Comparison of ENCODE assay signal across 32 cellular contexts in the genomic region with DNA sequence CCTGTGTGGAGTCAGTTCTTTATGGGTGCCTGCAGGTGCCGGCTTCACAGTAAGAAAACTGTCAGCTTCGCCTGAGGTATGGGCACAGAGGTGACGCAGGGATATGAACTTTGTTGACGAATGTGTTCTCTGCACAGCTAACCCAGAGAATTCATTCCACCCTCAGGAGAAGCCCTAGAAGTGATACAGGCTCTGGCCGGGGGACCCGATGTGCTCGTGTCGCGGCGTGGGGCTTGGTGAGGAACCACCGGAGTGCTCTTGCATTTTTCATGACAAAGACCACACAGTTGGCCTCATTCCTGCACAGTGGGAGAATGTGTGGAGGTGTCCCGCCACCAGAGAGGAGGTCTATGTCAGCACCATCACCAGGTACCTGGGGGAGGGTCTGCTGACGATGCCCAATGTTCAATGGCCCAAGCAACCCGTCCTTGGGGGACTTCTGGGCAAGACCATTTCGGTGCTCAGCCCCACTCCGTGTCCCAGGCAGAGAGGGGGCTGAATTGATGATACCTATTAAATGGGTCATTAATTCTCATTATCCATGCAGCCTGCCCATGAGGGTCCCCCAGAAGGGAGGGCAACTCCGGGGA.
"Had no signal": no experiment of that assay in that cellular context is flagged by ENCODE, and none has a peak within 500 bp of the region (broad histone marks: within the 10 kb centered on the region; RNA-seq: fewer than 3 reads in every experiment).

No MANE protein-coding gene starts in this region.

- H3K27ac Mint-ChIP-seq: activated B cell treated with CpG ODN at 0.5 μM for 24 hours; activated CD4-positive, alpha-beta memory T cell treated with anti-CD3 and anti-CD28 coated beads for 36 hours; activated CD4-positive, alpha-beta T cell treated with anti-CD3 and anti-CD28 coated beads, Interleukin-2, amount 10 ng/mL, durations not matched to agents 24 days and 14 days; activated CD8-positive, alpha-beta T cell treated with anti-CD3 and anti-CD28 coated beads for 36 hours; activated naive CD4-positive, alpha-beta T cell treated with anti-CD3 and anti-CD28 coated beads, Interleukin-2, amount 10 ng/mL, durations not matched to agents 7 days and 5 days; activated naive CD4-positive, alpha-beta T cell treated with anti-CD3 and anti-CD28 coated beads, Interleukin-2, amount 50 U/mL, for 24 hours; activated naive CD8-positive, alpha-beta T cell; activated naive CD8-positive, alpha-beta T cell treated with anti-CD3 and anti-CD28 coated beads, Interleukin-2, amount 10 ng/mL, durations not matched to agents 7 days and 5 days; activated naive CD8-positive, alpha-beta T cell treated with anti-CD3 and anti-CD28 coated beads, Interleukin-2, amount 50 U/mL, for 24 hours; activated T-cell treated with anti-CD3 and anti-CD28 coated beads, Interleukin-2, amount 50 U/mL, for 24 hours; activated T-helper 2 cell treated with anti-CD3 and anti-CD28 coated beads, Interferon-gamma antibody, Interleukin-2, Interleukin-4, amounts not matched to agents 10 μg/mL and 5 μg/mL and 100 μg/mL, durations not matched to agents 14 hours and 24 hours and 36 hours; T-helper 1 cell treated with Interleukin-12 subunit alpha and Interleukin-12 subunit beta and Interleukin-4 antibody, amounts not matched to agents 30 μg/mL and 1 μg/mL, for 36 hours; T-helper 2 cell treated with Interferon-gamma antibody and Interleukin-4, amounts not matched to agents 5 μg/mL and 100 μg/mL, for 36 hours had no signal

- H3K4me3 Mint-ChIP-seq: activated B cell treated with CpG ODN at 0.5 μM for 24 hours; activated CD4-positive, alpha-beta memory T cell treated with anti-CD3 and anti-CD28 coated beads for 36 hours; activated CD4-positive, alpha-beta T cell treated with anti-CD3 and anti-CD28 coated beads, Interleukin-2, amount 10 ng/mL, durations not matched to agents 24 days and 14 days; activated CD8-positive, alpha-beta T cell treated with anti-CD3 and anti-CD28 coated beads for 36 hours; activated naive CD4-positive, alpha-beta T cell treated with anti-CD3 and anti-CD28 coated beads, Interleukin-2, amount 10 ng/mL, durations not matched to agents 7 days and 5 days; activated naive CD4-positive, alpha-beta T cell treated with anti-CD3 and anti-CD28 coated beads, Interleukin-2, amount 50 U/mL, for 24 hours; activated naive CD8-positive, alpha-beta T cell; activated naive CD8-positive, alpha-beta T cell treated with anti-CD3 and anti-CD28 coated beads, Interleukin-2, amount 10 ng/mL, durations not matched to agents 7 days and 5 days; activated naive CD8-positive, alpha-beta T cell treated with anti-CD3 and anti-CD28 coated beads, Interleukin-2, amount 50 U/mL, for 24 hours; activated T-cell treated with anti-CD3 and anti-CD28 coated beads, Interleukin-2, amount 50 U/mL, for 24 hours; T-helper 1 cell treated with Interleukin-12 subunit alpha and Interleukin-12 subunit beta and Interleukin-4 antibody, amounts not matched to agents 30 μg/mL and 1 μg/mL, for 36 hours; T-helper 2 cell treated with Interferon-gamma antibody and Interleukin-4, amounts not matched to agents 5 μg/mL and 100 μg/mL, for 36 hours had no signal

- DNase-seq: activated B cell treated with CpG ODN at 0.5 μM for 24 hours; activated CD4-positive, alpha-beta memory T cell treated with anti-CD3 and anti-CD28 coated beads for 36 hours; activated CD4-positive, alpha-beta T cell treated with anti-CD3 and anti-CD28 coated beads for 4 hours; activated CD4-positive, alpha-beta T cell treated with anti-CD3 and anti-CD28 coated beads, Interleukin-2, amount 10 ng/mL, durations not matched to agents 24 days and 14 days; activated CD4-positive, alpha-beta T cell treated with anti-CD3 and anti-CD28 coated beads, Interleukin-2, amount 50 U/mL, for 1 hour; activated CD4-positive, alpha-beta T cell treated with anti-CD3 and anti-CD28 coated beads, Interleukin-2, amount 50 U/mL, for 4 hours; activated CD4-positive, CD25-positive, alpha-beta regulatory T cell treated with anti-CD3 and anti-CD28 coated beads, Interleukin-2, amount 50 U/mL, for 72 hours; activated CD8-positive, alpha-beta memory T cell treated with anti-CD3 and anti-CD28 coated beads, Interleukin-2, amount 50 U/mL, for 48 hours; activated CD8-positive, alpha-beta T cell treated with anti-CD3 and anti-CD28 coated beads for 36 hours; activated effector memory CD4-positive, alpha-beta T cell treated with Interleukin-2 at 50 U/mL for 16 hours; activated gamma-delta T cell; activated naive CD4-positive, alpha-beta T cell treated with anti-CD3 and anti-CD28 coated beads, Interleukin-2, amount 10 ng/mL, durations not matched to agents 7 days and 5 days; activated naive CD4-positive, alpha-beta T cell treated with Interleukin-2 at 50 U/mL for 16 hours; activated naive CD8-positive, alpha-beta T cell treated with anti-CD3 and anti-CD28 coated beads, Interleukin-2, amount 10 ng/mL, durations not matched to agents 7 days and 5 days; activated naive CD8-positive, alpha-beta T cell treated with anti-CD3 and anti-CD28 coated beads, Interleukin-2, amount 50 U/mL, for 24 hours; activated T-cell treated with anti-CD3 and anti-CD28 coated beads, Interleukin-2, amount 50 U/mL, for 24 hours; activated T-cell treated with anti-CD3 and anti-CD28 coated beads, Interleukin-2, amount 50 U/mL, for 48 hours; amygdala; anterior cingulate cortex; body of pancreas; brain microvascular endothelial cell; central memory CD4-positive, alpha-beta T cell; T-helper 1 cell; T-helper 2 cell; T-helper 9 cell had no signal

- H3K36me3 Mint-ChIP-seq: activated CD4-positive, alpha-beta memory T cell treated with anti-CD3 and anti-CD28 coated beads for 36 hours; activated naive CD4-positive, alpha-beta T cell treated with anti-CD3 and anti-CD28 coated beads, Interleukin-2, amount 10 ng/mL, durations not matched to agents 7 days and 5 days; activated naive CD4-positive, alpha-beta T cell treated with anti-CD3 and anti-CD28 coated beads, Interleukin-2, amount 50 U/mL, for 24 hours; activated naive CD8-positive, alpha-beta T cell; activated naive CD8-positive, alpha-beta T cell treated with anti-CD3 and anti-CD28 coated beads, Interleukin-2, amount 10 ng/mL, durations not matched to agents 7 days and 5 days had no signal

- H3K27ac ChIP-seq: body of pancreas, brain microvascular endothelial cell, breast epithelium, VCaP had no signal

- H3K4me1 ChIP-seq: body of pancreas, breast epithelium had no signal

- ATAC-seq: activated CD8-positive, alpha-beta T cell treated with anti-CD3 and anti-CD28 coated beads for 36 hours; activated naive CD8-positive, alpha-beta T cell treated with anti-CD3 and anti-CD28 coated beads, Interleukin-2, amount 50 U/mL, for 24 hours; body of pancreas had no signal

- H3K27me3 ChIP-seq: body of pancreas, brain microvascular endothelial cell, breast epithelium had no signal

- H3K4me3 ChIP-seq: body of pancreas, breast epithelium had no signal

- H3K9me3 ChIP-seq: body of pancreas, breast epithelium had no signal

- H3K4me1 Mint-ChIP-seq: activated B cell treated with CpG ODN at 0.5 μM for 24 hours; activated CD4-positive, alpha-beta T cell treated with anti-CD3 and anti-CD28 coated beads, Interleukin-2, amount 10 ng/mL, durations not matched to agents 24 days and 14 days; activated naive CD4-positive, alpha-beta T cell treated with anti-CD3 and anti-CD28 coated beads, Interleukin-2, amount 10 ng/mL, durations not matched to agents 7 days and 5 days; activated naive CD4-positive, alpha-beta T cell treated with anti-CD3 and anti-CD28 coated beads, Interleukin-2, amount 50 U/mL, for 24 hours; activated naive CD8-positive, alpha-beta T cell treated with anti-CD3 and anti-CD28 coated beads, Interleukin-2, amount 10 ng/mL, durations not matched to agents 7 days and 5 days; activated naive CD8-positive, alpha-beta T cell treated with anti-CD3 and anti-CD28 coated beads, Interleukin-2, amount 50 U/mL, for 24 hours had no signal

- H3K9me3 Mint-ChIP-seq: activated B cell treated with CpG ODN at 0.5 μM for 24 hours; activated CD4-positive, alpha-beta memory T cell treated with anti-CD3 and anti-CD28 coated beads for 36 hours; activated CD4-positive, alpha-beta T cell treated with anti-CD3 and anti-CD28 coated beads, Interleukin-2, amount 10 ng/mL, durations not matched to agents 24 days and 14 days; activated CD8-positive, alpha-beta T cell treated with anti-CD3 and anti-CD28 coated beads for 36 hours; activated naive CD4-positive, alpha-beta T cell treated with anti-CD3 and anti-CD28 coated beads, Interleukin-2, amount 10 ng/mL, durations not matched to agents 7 days and 5 days; activated naive CD4-positive, alpha-beta T cell treated with anti-CD3 and anti-CD28 coated beads, Interleukin-2, amount 50 U/mL, for 24 hours; activated naive CD8-positive, alpha-beta T cell treated with anti-CD3 and anti-CD28 coated beads, Interleukin-2, amount 10 ng/mL, durations not matched to agents 7 days and 5 days; activated naive CD8-positive, alpha-beta T cell treated with anti-CD3 and anti-CD28 coated beads, Interleukin-2, amount 50 U/mL, for 24 hours; activated T-cell treated with anti-CD3 and anti-CD28 coated beads, Interleukin-2, amount 50 U/mL, for 24 hours; activated T-helper 2 cell treated with anti-CD3 and anti-CD28 coated beads, Interferon-gamma antibody, Interleukin-2, Interleukin-4, amounts not matched to agents 10 μg/mL and 5 μg/mL and 100 μg/mL, durations not matched to agents 14 hours and 24 hours and 36 hours; T-helper 1 cell treated with Interleukin-12 subunit alpha and Interleukin-12 subunit beta and Interleukin-4 antibody, amounts not matched to agents 30 μg/mL and 1 μg/mL, for 36 hours; T-helper 2 cell treated with Interferon-gamma antibody and Interleukin-4, amounts not matched to agents 5 μg/mL and 100 μg/mL, for 36 hours had no signal

- H3K36me3 ChIP-seq: breast epithelium had no signal

- H3K27me3 Mint-ChIP-seq: activated B cell treated with CpG ODN at 0.5 μM for 24 hours; activated CD4-positive, alpha-beta memory T cell treated with anti-CD3 and anti-CD28 coated beads for 36 hours; activated CD4-positive, alpha-beta T cell treated with anti-CD3 and anti-CD28 coated beads, Interleukin-2, amount 10 ng/mL, durations not matched to agents 24 days and 14 days; activated naive CD4-positive, alpha-beta T cell treated with anti-CD3 and anti-CD28 coated beads, Interleukin-2, amount 10 ng/mL, durations not matched to agents 7 days and 5 days; activated naive CD4-positive, alpha-beta T cell treated with anti-CD3 and anti-CD28 coated beads, Interleukin-2, amount 50 U/mL, for 24 hours; activated naive CD8-positive, alpha-beta T cell; activated naive CD8-positive, alpha-beta T cell treated with anti-CD3 and anti-CD28 coated beads, Interleukin-2, amount 10 ng/mL, durations not matched to agents 7 days and 5 days; activated naive CD8-positive, alpha-beta T cell treated with anti-CD3 and anti-CD28 coated beads, Interleukin-2, amount 50 U/mL, for 24 hours had no signal
